ENCODE assay signal across 15 cellular contexts in the genomic region with DNA sequence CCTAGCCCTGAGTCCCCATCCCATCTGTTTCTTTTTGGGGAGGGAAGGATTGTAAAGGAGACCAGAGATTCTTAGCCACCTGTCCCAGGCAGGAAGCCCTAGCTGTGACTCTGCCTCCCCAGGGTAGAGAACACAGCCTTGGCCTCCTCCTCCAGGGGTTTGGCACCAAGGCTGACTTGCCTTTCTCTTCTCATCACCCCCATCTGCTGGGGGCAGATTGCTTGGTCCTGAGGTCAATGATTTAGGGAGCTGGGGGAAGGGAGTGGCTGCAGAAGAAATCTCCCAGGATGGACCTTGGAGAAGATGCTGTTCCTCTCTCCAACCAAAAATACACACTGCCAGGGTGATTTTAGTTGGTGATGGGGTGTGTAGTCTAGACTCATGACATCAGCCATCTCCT. TPM values are rescaled to one million over a fixed set of nuclear protein-coding genes. Genes with fewer than 3 reads are reported as not detected.
DNase-seq lines count a peak whose midpoint lies in the region; ATAC-seq and TF ChIP-seq lines count a peak whose summit lies in the region.
"Had no signal": no experiment of that assay in that cellular context is flagged by ENCODE, and none has a peak within 500 bp of the region (broad histone marks: within the 10 kb centered on the region; RNA-seq: fewer than 3 reads in every experiment).

No MANE protein-coding gene starts in this region.

- H3K36me3 ChIP-seq in H7 (replicated peaks; ENCODE audit: control insufficient read depth, insufficient read depth, low read length) = no peaks in the 10 kb centered on the region
- H3K36me3 ChIP-seq: BLaER1 had no signal

- H3K4me1 Mint-ChIP-seq in progenitor cell of endocrine pancreas (ENCODE audit: low read depth) = peaks cover 51% of the 10 kb centered on the region

- TF ChIP-seq CTCF in progenitor cell of endocrine pancreas (IDR thresholded peaks at IDR 0.05; ENCODE audit: unreplicated experiment) = no peak

- H3K9me3 Mint-ChIP-seq in progenitor cell of endocrine pancreas (ENCODE audit: low read depth) = no peaks in the 10 kb centered on the region
- H3K9me3 Mint-ChIP-seq: CD8-positive, alpha-beta memory T cell had no signal

- H3K27ac Mint-ChIP-seq in progenitor cell of endocrine pancreas = peak overlapping the region; percentile 95

- ATAC-seq in GM18502 (IDR thresholded peaks at IDR 0.05; ENCODE audit: poor library complexity, unreplicated experiment) = no peak
- ATAC-seq: HCT116 had no signal

- H3K4me3 ChIP-seq in H7 (ENCODE audit: insufficient read depth, low read depth, low read length) = no peak overlapping the region
- H3K4me3 ChIP-seq: BLaER1 had no signal

- peaks cover 3% of the 10 kb centered on the region for H3K36me3 Mint-ChIP-seq in progenitor cell of endocrine pancreas (ENCODE audit: insufficient read depth)

- H3K4me3 Mint-ChIP-seq in progenitor cell of endocrine pancreas (ENCODE audit: low read depth) = no peak overlapping the region

- H3K27me3 ChIP-seq in H7 (ENCODE audit: control insufficient read depth, insufficient read depth, low read length) = peaks cover 96% of the 10 kb centered on the region

- H3K27me3 Mint-ChIP-seq in progenitor cell of endocrine pancreas = peaks cover 15% of the 10 kb centered on the region

- DNase-seq in DMS 273 (lab: John Stamatoyannopoulos, UW; ENCODE audit: unreplicated experiment) (peak; percentile 35), DMS 273 treated with DMSO at 0.1 percent for 48 hours (lab: John Stamatoyannopoulos, UW) (no peak), H7 (peak; percentile 56), RPMI8226 (peak; percentile 70), progenitor cell of endocrine pancreas (ENCODE audit: low spot score, unreplicated experiment) (no peak), cerebellar nuclear complex (lab: John Stamatoyannopoulos, UW) (no peak)
- DNase-seq in activated CD4-positive, CD25-positive, alpha-beta regulatory T cell (lab: John Stamatoyannopoulos, UW) = no peak
- DNase-seq: AML-193; CD8-positive, alpha-beta memory T cell; DMS79; EL had no signal

RNA-seq across cellular contexts. Expression of a gene that starts 2.6 kb away (rescaled TPM):
- 0.37 and 1.2 TPM in 2 replicates for total RNA-seq in H7 (2014; rRNA removed; shearing (Covaris generic))
- total RNA-seq in progenitor cell of endocrine pancreas = 86.5 and 103 TPM in 2 replicates
- total RNA-seq: A673; CD8-positive, alpha-beta memory T cell had no signal

Comparison
In these comparisons a context has a peak if more than half of its experiments do, and no peak if none do; other contexts are left out.
1. DNase-seq: peak in DMS 273 (single experiment), H7 (single experiment) and RPMI8226 (single experiment); none in DMS 273 treated with DMSO at 0.1 percent for 48 hours (single experiment), progenitor cell of endocrine pancreas (single experiment), activated CD4-positive, CD25-positive, alpha-beta regulatory T cell (0 of 4) and cerebellar nuclear complex (0 of 2).
2. RNA of a gene that starts 2.6 kb away (total RNA-seq): 86.5 to 103 TPM in progenitor cell of endocrine pancreas; 0.37 to 1.2 TPM in H7; every median in the first group is over 10 times any median in the second.